ENCODE assay signal across 21 cellular contexts in genomic region chr18:25235648-25236047, GRCh38.
"Had no signal": no experiment of that assay in that cellular context is flagged by ENCODE, and none has a peak within 500 bp of the region (broad histone marks: within the 10 kb centered on the region; RNA-seq: fewer than 3 reads in every experiment).

No MANE protein-coding gene starts in this region.

- H3K4me3 ChIP-seq: cardiac muscle cell, left lung, tibial artery, vagina had no signal

- H3K36me3 ChIP-seq: cardiac muscle cell, heart left ventricle, left lung, tibial artery, vagina had no signal

- ATAC-seq: activated T-helper 17 cell treated with anti-CD3 and anti-CD28 coated beads, Interleukin-2, amount 50 U/mL, for 72 hours; heart left ventricle; left lung had no signal

- H3K9me3 ChIP-seq: heart left ventricle, left lung, tibial artery, vagina had no signal

- DNase-seq: activated CD4-positive, alpha-beta memory T cell treated with anti-CD3 and anti-CD28 coated beads, Interleukin-2, amount 10 ng/mL, durations not matched to agents 7 days and 5 days; activated CD4-positive, alpha-beta T cell treated with anti-CD3 and anti-CD28 coated beads for 48 hours; activated CD4-positive, CD25-positive, alpha-beta regulatory T cell; activated naive CD4-positive, alpha-beta T cell; activated naive CD8-positive, alpha-beta T cell treated with anti-CD3 and anti-CD28 coated beads for 36 hours; activated T-cell treated with anti-CD3 and anti-CD28 coated beads, Interleukin-2, amount 50 U/mL, for 1 hour; amniotic stem cell; endodermal cell; heart left ventricle; kidney; left lung; nephron progenitor cell; nucleus accumbens; posterior cingulate gyrus; stimulated activated CD8-positive, alpha-beta memory T cell treated with anti-CD3 and anti-CD28 coated beads, Interleukin-4, amount 100 ng/mL, for 48 hours; stimulated activated naive CD4-positive, alpha-beta T cell; T-helper 2 cell; tibial artery had no signal

- H3K27me3 ChIP-seq: cardiac muscle cell, heart left ventricle, left lung, tibial artery, vagina had no signal

- H3K27ac ChIP-seq: cardiac muscle cell, left lung, tibial artery, vagina had no signal
